ENCODE assay signal across 10 cellular contexts in genomic region chr11:85718126-85718943, GRCh38. TPM values are rescaled to one million over a fixed set of nuclear protein-coding genes. Genes with fewer than 3 reads are reported as not detected.
A peak's percentile ranks its signal among the peaks of the same experiment; 100 is the strongest.
DNase-seq lines count a peak whose midpoint lies in the region; ATAC-seq and TF ChIP-seq lines count a peak whose summit lies in the region.
"Had no signal": no experiment of that assay in that cellular context is flagged by ENCODE, and none has a peak within 500 bp of the region (broad histone marks: within the 10 kb centered on the region; RNA-seq: fewer than 3 reads in every experiment).

No MANE protein-coding gene starts in this region.

- H3K23ac ChIP-seq in mesendoderm (ENCODE audit: low read length), result no peak overlapping the region

- BruUV-seq in PC-3 (replicated peaks; lab: Mats Ljungman, UMichigan), result no TSS peak

- H3K18ac ChIP-seq in mesendoderm (ENCODE audit: low read length), result peak overlapping the region; percentile 43

- H3K56ac ChIP-seq in mesendoderm (ENCODE audit: low read length), result no peak overlapping the region

- intact Hi-C loops in PC-3 (cut with micrococcal nuclease), result no loop called here

- no peak for TF ChIP-seq CTCF in PC-3 (conservative IDR thresholded peaks at IDR 0.05; ENCODE audit: low read depth, low read length)

- H3K9me3 ChIP-seq in PC-3 (ENCODE audit: low read length) (no peaks in the 10 kb centered on the region), ectodermal cell (ENCODE audit: control insufficient read depth, low read length) (no peaks in the 10 kb centered on the region)

- 71 to 74% methylated on average over 7 of the region's 7 CpGs for WGBS in ectodermal cell, 2 experiments
- WGBS in mesendoderm (ENCODE audit: extremely low coverage, insufficient coverage, low lambda C conversion rate), result no CpG with 5 or more reads among the region's 7 CpGs

- H3K9ac ChIP-seq in PC-3 (ENCODE audit: low read length) (peak overlapping the region; percentile 26; the same call in 1 of the 2 replicates), mesendoderm (ENCODE audit: low read length) (no peak overlapping the region)

- no peak overlapping the region for H2BK120ac ChIP-seq in mesendoderm (ENCODE audit: low read depth, low read length)

- no peak for DNase-seq in PC-3
- DNase-seq in mesendoderm, result no peak
- DNase-seq in AML-193 (lab: John Stamatoyannopoulos, UW), result no peak
- DNase-seq in amygdala (lab: John Stamatoyannopoulos, UW), result no peak
- no peak for DNase-seq in HuH-7.5 (ENCODE audit: low spot score)

- POLR2A ChIA-PET in PC-3 (lab: Charles Lee; ENCODE audit: unreplicated experiment), result interaction anchor here (0.6 kb wide), 1 partner anchor 80 kb away, joined by 4 read pairs; no protein-coding TSS in a partner anchor

- H2AFZ ChIP-seq in PC-3 (ENCODE audit: low read length), result peak overlapping the region; percentile 29

- H3K4ac ChIP-seq in mesendoderm (ENCODE audit: low read depth, low read length), result peak overlapping the region; percentile 25

- H3K9me2 ChIP-seq in PC-3 (replicated peaks; ENCODE audit: low read length), result no peaks in the 10 kb centered on the region

- H3K4me2 ChIP-seq in PC-3 (ENCODE audit: low read length) (peak overlapping the region; percentile 53), mesendoderm (ENCODE audit: low read length) (no peak overlapping the region)

- ATAC-seq in PC-3, result no peak
- no peak for ATAC-seq in HG03139 (IDR thresholded peaks at IDR 0.05; ENCODE audit: unreplicated experiment)

- no peaks in the 10 kb centered on the region for H3K27me3 ChIP-seq in PC-3 (ENCODE audit: low read length)
- H3K27me3 ChIP-seq in ectodermal cell (ENCODE audit: control insufficient read depth, insufficient read depth, low read length, poor library complexity, severe bottlenecking), result no peaks in the 10 kb centered on the region
- H3K27me3 ChIP-seq in mesendoderm (ENCODE audit: insufficient read depth, low read length, poor library complexity), result no peaks in the 10 kb centered on the region

- no peak overlapping the region; the same call in 1 of the 2 replicates for H3K4me3 ChIP-seq in PC-3 (ENCODE audit: low read length)
- H3K4me3 ChIP-seq in ectodermal cell (ENCODE audit: insufficient read depth, low read depth, low read length), result peak overlapping the region; percentile 19
- no peak overlapping the region for H3K4me3 ChIP-seq in mesendoderm (ENCODE audit: low read length)
- H3K4me3 ChIP-seq: K562 had no signal

- no peaks in the 10 kb centered on the region for H4K20me1 ChIP-seq in PC-3 (ENCODE audit: low read length)

- H2BK15ac ChIP-seq in mesendoderm (replicated peaks; ENCODE audit: low read depth), result peak overlapping the region; percentile 96

- H4K5ac ChIP-seq in mesendoderm (ENCODE audit: low read length), result no peak overlapping the region

- no peak overlapping the region for H4K8ac ChIP-seq in mesendoderm (ENCODE audit: low read depth, low read length)

- H2BK5ac ChIP-seq in mesendoderm (ENCODE audit: low read length), result no peak overlapping the region

- H3K36me3 ChIP-seq in PC-3 (ENCODE audit: low read depth, low read length) (0 out of 2 replicates have a peak, but pooled peaks cover 5% of the 10 kb centered on the region), ectodermal cell (ENCODE audit: control insufficient read depth, insufficient read depth, low read length) (no peaks in the 10 kb centered on the region), mesendoderm (ENCODE audit: control insufficient read depth, insufficient read depth, low read length) (no peaks in the 10 kb centered on the region)

- H3K4me1 ChIP-seq in PC-3 (ENCODE audit: insufficient read depth, low read length) (peaks cover 29% of the 10 kb centered on the region), ectodermal cell (ENCODE audit: control insufficient read depth, insufficient read depth, low read length) (peaks cover 39% of the 10 kb centered on the region), mesendoderm (ENCODE audit: control insufficient read depth, low read depth, low read length) (no peaks in the 10 kb centered on the region)

- H3K79me1 ChIP-seq in mesendoderm (ENCODE audit: low read length), result no peaks in the 10 kb centered on the region

- H3F3A ChIP-seq in PC-3 (ENCODE audit: low read length, unreplicated experiment), result no peaks in the 10 kb centered on the region

- CTCF ChIA-PET in PC-3 (lab: Charles Lee), result no interaction called here

- no peak overlapping the region for H2AK5ac ChIP-seq in mesendoderm (ENCODE audit: low read length)

- H3K27ac ChIP-seq in PC-3 (ENCODE audit: low read length), result peak overlapping the region; percentile 74
- H3K27ac ChIP-seq in ectodermal cell (ENCODE audit: insufficient read depth, low read depth, low read length, poor library complexity, severe bottlenecking), result peak overlapping the region; percentile 91
- peak overlapping the region; percentile 40 for H3K27ac ChIP-seq in mesendoderm (ENCODE audit: low read depth, low read length)
- peak overlapping the region; percentile 79 for H3K27ac ChIP-seq in temporal lobe (ENCODE audit: low read depth, low read length)

- H3K79me2 ChIP-seq in PC-3 (ENCODE audit: low read length) (no peaks in the 10 kb centered on the region), mesendoderm (ENCODE audit: control insufficient read depth, insufficient read depth, low read length) (no peaks in the 10 kb centered on the region)

RNA-seq across cellular contexts. Expression of gene CCDC89, which starts 32.3 kb away (rescaled TPM):
- 0.55 TPM in 1 of 2 replicates, not detected in the other for total RNA-seq in PC-3 (2014; rRNA removed)
- 0.39 TPM for polyA plus RNA-seq in ectodermal cell (2013, experiment 1 of 4)
- polyA plus RNA-seq in ectodermal cell (2013, experiment 2 of 4), result 0.32 TPM
- polyA plus RNA-seq in ectodermal cell (2013, experiment 3 of 4), result not detected
- 0.32 TPM for polyA plus RNA-seq in ectodermal cell (2013, experiment 4 of 4)
- not detected for polyA plus RNA-seq in mesendoderm (2013, experiment 1 of 2)
- not detected for polyA plus RNA-seq in mesendoderm (2013, experiment 2 of 2)
- total RNA-seq in temporal lobe, result 0.25 TPM
- total RNA-seq: endothelial cell of umbilical vein had no signal
- polyA plus RNA-seq: endothelial cell of umbilical vein had no signal

RNA-seq across cellular contexts. Expression of gene CREBZF, which starts 53.4 kb away (rescaled TPM):
- 75.0 and 114 TPM in 2 replicates for total RNA-seq in PC-3 (2014; rRNA removed)
- polyA plus RNA-seq in ectodermal cell (2013, experiment 1 of 4), result 67.6 TPM
- polyA plus RNA-seq in ectodermal cell (2013, experiment 2 of 4), result 73.5 TPM
- polyA plus RNA-seq in ectodermal cell (2013, experiment 3 of 4), result 55.3 TPM
- polyA plus RNA-seq in ectodermal cell (2013, experiment 4 of 4), result 58.2 TPM
- 20.4 TPM for polyA plus RNA-seq in mesendoderm (2013, experiment 1 of 2)
- polyA plus RNA-seq in mesendoderm (2013, experiment 2 of 2), result 20.4 TPM
- 63.9 TPM for total RNA-seq in temporal lobe

Comparison
In these comparisons a context has a peak if more than half of its experiments do, and no peak if none do; other contexts are left out.
1. H3K27ac ChIP-seq: peak in every context shown above with its lines; median percentile 91 in ectodermal cell; 79 in temporal lobe; 74 in PC-3; 40 in mesendoderm.